31 cellular contexts compared by ENCODE assay signal in genomic region chr1:211217392-211217791, GRCh38. TPM values are rescaled to one million over a fixed set of nuclear protein-coding genes. Genes with fewer than 3 reads are reported as not detected.
DNase-seq lines count a peak whose midpoint lies in the region; ATAC-seq, FAIRE-seq and TF ChIP-seq lines count a peak whose summit lies in the region.
"Had no signal": no experiment of that assay in that cellular context is flagged by ENCODE, and none has a peak within 500 bp of the region (broad histone marks: within the 10 kb centered on the region; RNA-seq: fewer than 3 reads in every experiment).

No MANE protein-coding gene starts in this region.

- no peak for FAIRE-seq in K562 (lab: Jason Lieb, UNC)
- FAIRE-seq: A204.1, D721Med had no signal

- H3K36me3 ChIP-seq in K562 (ENCODE audit: control insufficient read depth, insufficient read depth, low read length), result no peaks in the 10 kb centered on the region
- H3K36me3 ChIP-seq: BE2C; BLaER1; BLaER1 treated with 17β-estradiol and CSF1 and Interleukin-3, amounts not matched to agents 10 nM and 100 nM had no signal

- H3K9me1 ChIP-seq in K562 (ENCODE audit: control insufficient read depth, insufficient read depth, low read length), result no peaks in the 10 kb centered on the region

- POLR2A ChIA-PET in K562 (lab: Yijun Ruan, JAX), result interaction anchor here (0.6 kb wide), 1 partner anchor 55 kb away, joined by 3 read pairs; no protein-coding TSS in a partner anchor

- H3K27me3 ChIP-seq in K562 (ENCODE audit: control insufficient read depth in 2 of 2, insufficient read depth in 2 of 2, low read length in 2 of 2), result no peaks in the 10 kb centered on the region
- H3K27me3 ChIP-seq: BE2C; BLaER1; BLaER1 treated with 17β-estradiol and CSF1 and Interleukin-3, amounts not matched to agents 10 nM and 100 nM had no signal

- no peak for TF ChIP-seq RAD21 in K562 (CRISPR knock-in tag; conservative IDR thresholded peaks at IDR 0.05 in 1 of 2, IDR thresholded peaks at IDR 0.05 in 1 of 2)

- H3K9ac ChIP-seq in K562 (ENCODE audit: insufficient read depth in 1 of 2, low read depth in 2 of 2, low read length in 2 of 2), result no peak overlapping the region
- H3K9ac ChIP-seq: BLaER1; BLaER1 treated with 17β-estradiol and CSF1 and Interleukin-3, amounts not matched to agents 10 nM and 100 nM had no signal

- in situ Hi-C loops in K562 (cut with MboI), result no loop called here

- H3K79me2 ChIP-seq in K562 (ENCODE audit: control insufficient read depth, insufficient read depth, low read length), result no peaks in the 10 kb centered on the region

- no peak overlapping the region for H3K4me3 ChIP-seq in K562
- H3K4me3 ChIP-seq: A549; BLaER1; BLaER1 treated with 17β-estradiol and CSF1 and Interleukin-3, amounts not matched to agents 10 nM and 100 nM had no signal

- H2AFZ ChIP-seq in K562 (ENCODE audit: low read depth, low read length), result no peak overlapping the region

- WGBS in K562 (ENCODE audit: insufficient coverage, low coverage, missing lambda C conversion rate), result 19% methylated on average over 1 of the region's 1 CpG

- H3K27ac ChIP-seq in K562 (ENCODE audit: extremely low read depth, low read depth, low read length), result no peak overlapping the region
- H3K27ac ChIP-seq: 22Rv1; A549; BLaER1; BLaER1 treated with 17β-estradiol and CSF1 and Interleukin-3, amounts not matched to agents 10 nM and 100 nM; C4-2B had no signal

- CTCF ChIA-PET in K562 (lab: Yijun Ruan, JAX; ENCODE audit: low intra/inter-chr PET ratio), result no interaction called here

- TF ChIP-seq EP300 in K562 (IDR thresholded peaks at IDR 0.05; ENCODE audit: low read length), result no peak

- peaks cover 5% of the 10 kb centered on the region for H3K9me3 ChIP-seq in K562 (replicated peaks; ENCODE audit: control insufficient read depth, insufficient read depth, low read depth, low read length)
- H3K9me3 ChIP-seq: A549, BE2C, BLaER1 had no signal

- H3K4me2 ChIP-seq in K562 (ENCODE audit: insufficient read depth, low read length), result no peak overlapping the region
- H3K4me2 ChIP-seq: A549; BLaER1; BLaER1 treated with 17β-estradiol and CSF1 and Interleukin-3, amounts not matched to agents 10 nM and 100 nM had no signal

- ATAC-seq in K562 (no peak), GM19395 (IDR thresholded peaks at IDR 0.05; ENCODE audit: unreplicated experiment) (no peak)
- ATAC-seq: A549; CD8-positive, alpha-beta T cell had no signal

- TF ChIP-seq CTCF in K562 (IDR thresholded peaks at IDR 0.05 in 2 of 3, conservative IDR thresholded peaks at IDR 0.05 in 1 of 3; ENCODE audit: insufficient read depth in 2 of 3, low read depth in 1 of 3, low read length in 3 of 3), result no peak

- TF ChIP-seq POLR2A in K562 (conservative IDR thresholded peaks at IDR 0.05), result no peak

- H3K4me1 ChIP-seq in K562 (replicated peaks in 1 of 2; ENCODE audit: control insufficient read depth in 2 of 2, insufficient read depth in 2 of 2, low read length in 2 of 2), result peaks cover 2 to 8% of the 10 kb centered on the region in 2 experiments; a peak in 3 of 5 replicates
- H3K4me1 ChIP-seq: A549; BE2C; BLaER1; BLaER1 treated with 17β-estradiol and CSF1 and Interleukin-3, amounts not matched to agents 10 nM and 100 nM had no signal

- no peaks in the 10 kb centered on the region for H4K20me1 ChIP-seq in K562 (replicated peaks; ENCODE audit: control insufficient read depth, insufficient read depth, low read length)
- H4K20me1 ChIP-seq: BLaER1; BLaER1 treated with 17β-estradiol and CSF1 and Interleukin-3, amounts not matched to agents 10 nM and 100 nM had no signal

- intact Hi-C loops in K562 (cut with micrococcal nuclease), result no loop called here

- no TSS peak for BruUV-seq in K562 (replicated peaks; lab: Mats Ljungman, UMichigan)

- DNase-seq in NCI-H226 (peak; percentile 29), K562 (ENCODE audit: extremely low read depth in 1 of 4, low spot score in 3 of 4) (no peak), H4 (ENCODE audit: low spot score) (no peak)
- DNase-seq: 8988T; ACHN; AML-193; BE2C; C1 segment of cervical spinal cord; Caco-2; Calu3; CD4-positive, alpha-beta memory T cell; CD4-positive, alpha-beta T cell; CD4-positive, CD25-positive, alpha-beta regulatory T cell; CD8-positive, alpha-beta memory T cell; CD8-positive, alpha-beta T cell; COR-L47; DMS 273 treated with DMSO at 0.1 percent for 48 hours; DMS153; DMS53; DMS79; DMS79 treated with DMSO at 0.1 percent for 48 hours; DND-41; EL had no signal

TF ChIP-seq in K562, 482 proteins besides CTCF, POLR2A, EP300 and RAD21:
- TF ChIP-seq TRIM24 (IDR thresholded peaks at IDR 0.05), result no peak
- peak; percentile 74 for TF ChIP-seq ZNF121 (CRISPR knock-in tag; conservative IDR thresholded peaks at IDR 0.05)
- 0 out of 2 replicates have a peak, but pooled peaks have one; percentile 18 for TF ChIP-seq FOSL1 (tag; conservative IDR thresholded peaks at IDR 0.05)
- TF ChIP-seq ZKSCAN1 (IDR thresholded peaks at IDR 0.05; ENCODE audit: low read depth, low read length), result peak; percentile 73; the same call in 1 of the 2 replicates
- TF ChIP-seq RNF219 (CRISPR knock-in tag; IDR thresholded peaks at IDR 0.05), result no peak
- TF ChIP-seq JUND (IDR thresholded peaks at IDR 0.05; ENCODE audit: borderline replicate concordance, low read depth, low read length), result peak; percentile 47; the same call in 1 of the 2 replicates
- peak; percentile 61; the same call in 2 of the 3 replicates for TF ChIP-seq JUND (tag; IDR thresholded peaks at IDR 0.05; ENCODE audit: borderline replicate concordance, low read depth, low read length)
- TF ChIP-seq ATF3 (IDR thresholded peaks at IDR 0.05), result peak; percentile 63
- TF ChIP-seq ATF3 (CRISPR knock-in tag; conservative IDR thresholded peaks at IDR 0.05), result no peak
- peak; percentile 35 to 42; a peak in 1 of 4 replicates for TF ChIP-seq KDM1A (IDR thresholded peaks at IDR 0.05)

RNA-seq across cellular contexts. Expression of gene RCOR3, which starts 41.8 kb away (rescaled TPM):
- 74.5 and 224 TPM in 2 replicates for total RNA-seq in K562 (2011; cell fraction: chromatin; rRNA removed; ENCODE audit: low replicate concordance)
- 37.2 and 56.2 TPM in 2 replicates for total RNA-seq in K562 (2011; cell fraction: nucleolus; rRNA removed)
- 84.0 and 114 TPM in 2 replicates for total RNA-seq in K562 (2011; cell fraction: nucleoplasm; rRNA removed)
- total RNA-seq in K562 (2014; rRNA removed), result 17.0 and 17.3 TPM in 2 replicates
- 30.6 and 34.0 TPM in 2 replicates for total RNA-seq in K562 (2014; rRNA removed; fragmentation: Illumina TruSeq; extraction: Trizol)
- total RNA-seq in K562 (2015; rRNA removed; fragmentation: Illumina TruSeq; extraction: Trizol), result 31.2 and 34.0 TPM in 2 replicates
- total RNA-seq in K562 (2021), result 29.5 and 30.6 TPM in 2 replicates
- polyA plus RNA-seq in K562 (2011; rRNA removed), result 42.7 and 54.2 TPM in 2 replicates
- polyA plus RNA-seq in K562 (2011; cell fraction: cytosol; rRNA removed), result 19.7 and 23.3 TPM in 2 replicates
- polyA plus RNA-seq in K562 (2011; cell fraction: nucleus; rRNA removed), result 116 and 147 TPM in 2 replicates
- 25.5 and 27.8 TPM in 2 replicates for polyA plus RNA-seq in K562 (2012)
- polyA plus RNA-seq in K562 (2014; fragmentation: Illumina TruSeq; extraction: Trizol), result 34.0 and 35.5 TPM in 2 replicates
- 10 to 100 TPM in 1 of 2 experiments, 1 to 10 TPM in 1; 9.7 to 10.5 TPM for polyA plus RNA-seq in K562 (2014; fragmentation: Nextera tagmentation; extraction: Ambion mirVana)
- 24.1 and 29.5 TPM in 2 replicates for polyA plus RNA-seq in K562 (2014; rRNA removed)
- polyA minus RNA-seq in K562 (2011; rRNA and poly(A)+ RNA removed), result 81.6 and 116 TPM in 2 replicates
- polyA minus RNA-seq in K562 (2011; cell fraction: cytosol; rRNA and poly(A)+ RNA removed), result 17.6 and 17.7 TPM in 2 replicates
- 59.4 and 125 TPM in 2 replicates for polyA minus RNA-seq in K562 (2011; cell fraction: nucleus; rRNA and poly(A)+ RNA removed)
- 4.6 and 14.8 TPM in 2 replicates for total RNA-seq in H4 (2014; rRNA removed; shearing (Covaris generic))
